In the genomic region with DNA sequence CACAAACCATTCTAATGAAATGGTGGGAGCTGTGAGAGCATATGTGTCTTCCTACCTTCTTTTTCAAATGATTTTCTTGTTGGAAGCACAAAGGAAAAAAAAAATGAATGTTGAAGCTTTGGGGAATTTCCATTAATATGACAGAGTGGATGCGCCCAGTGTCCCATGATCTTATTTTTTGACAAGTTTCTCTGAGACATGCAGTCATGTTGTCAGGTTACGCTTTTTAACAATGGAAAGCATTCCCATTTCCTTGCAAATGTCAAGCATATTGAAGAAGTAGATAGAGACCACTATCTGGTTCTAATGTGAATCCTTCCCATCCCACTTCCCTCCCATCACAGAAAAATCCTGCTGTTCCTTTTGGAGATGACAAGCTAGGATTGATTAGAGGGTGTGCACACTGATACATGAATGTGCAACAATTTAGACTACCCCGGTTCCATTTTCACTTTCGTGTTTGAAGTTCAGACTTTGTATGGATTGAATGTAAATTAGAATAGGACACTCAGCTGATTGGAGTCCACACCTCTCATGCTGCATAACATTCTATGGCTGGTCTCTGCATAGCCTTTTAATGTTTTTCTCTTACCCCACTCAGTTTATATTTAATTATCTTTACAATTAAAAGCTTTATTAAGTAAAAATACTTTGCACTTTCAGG, we compare ENCODE assay signal across 29 cellular contexts.
"Had no signal": no experiment of that assay in that cellular context is flagged by ENCODE, and none has a peak within 500 bp of the region (broad histone marks: within the 10 kb centered on the region; RNA-seq: fewer than 3 reads in every experiment).

No MANE protein-coding gene starts in this region.

- H3K27ac ChIP-seq: Peyer's patch, SJSA1 had no signal

- H3K9me3 ChIP-seq: MG63, Peyer's patch, SJSA1, SK-N-SH had no signal

- DNase-seq: Kasumi-1, MG63, MV-4-11, NCI-H1092, NCI-H1105, NCI-H1417 treated with DMSO at 0.1 percent for 48 hours, NCI-H1436 treated with DMSO at 0.1 percent for 48 hours, NCI-H1694 treated with DMSO at 0.1 percent for 48 hours, NCI-H1930, NCI-H2029 treated with DMSO at 0.1 percent for 48 hours, NCI-H2081 treated with DMSO at 0.1 percent for 48 hours, NCI-H2107, NCI-H2171, NCI-H446 treated with DMSO at 0.1 percent for 48 hours, NCI-H510A, NCI-H524, NCI-H526, NCI-H69, NCI-H748 treated with DMSO at 0.1 percent for 48 hours, NCI-H82, PC-3, Peyer's patch, Right ventricle myocardium superior, RPMI8226, SHP77 treated with DMSO at 0.1 percent for 48 hours, SK-N-SH, SW 1271, T-helper 1 cell had no signal

- H3K4me3 ChIP-seq: MG63, Peyer's patch, SJSA1 had no signal

- H3K4me2 ChIP-seq: SK-N-SH had no signal

- H3K4me1 ChIP-seq: Peyer's patch, SJSA1 had no signal

- H3K9me2 ChIP-seq: SK-N-SH had no signal

- ATAC-seq: PC-3 had no signal

- H3K27me3 ChIP-seq: MG63, Peyer's patch, SJSA1 had no signal

- H3K36me3 ChIP-seq: MG63, Peyer's patch, SJSA1 had no signal

- H3K9ac ChIP-seq: SK-N-SH had no signal
